20 cellular contexts compared by ENCODE assay signal in the genomic region with DNA sequence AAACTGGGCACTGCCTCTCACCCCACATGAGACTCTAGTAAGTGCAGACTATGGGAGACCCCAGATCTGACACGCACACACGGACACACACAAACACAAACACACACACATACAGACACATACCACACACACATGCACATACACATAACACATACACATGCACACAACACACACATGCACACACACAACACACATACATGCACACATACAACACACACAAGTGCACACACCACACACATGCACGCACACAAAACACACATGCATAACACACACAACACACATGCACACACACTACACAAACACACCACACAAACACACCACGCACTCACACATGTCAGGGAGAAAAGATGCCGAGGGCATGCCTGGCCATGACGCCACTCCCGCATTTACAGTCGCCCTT.
DNase-seq lines count a peak whose midpoint lies in the region; FAIRE-seq and TF ChIP-seq lines count a peak whose summit lies in the region.
"Had no signal": no experiment of that assay in that cellular context is flagged by ENCODE, and none has a peak within 500 bp of the region (broad histone marks: within the 10 kb centered on the region; RNA-seq: fewer than 3 reads in every experiment).

No MANE protein-coding gene starts in this region.

- H3K9ac ChIP-seq in HUES64 (ENCODE audit: low read depth, low read length) (no peak overlapping the region), neural progenitor cell (no peak overlapping the region)

- H3K9me3 Mint-ChIP-seq in neural progenitor cell (peaks cover 3% of the 10 kb centered on the region), Caco-2 (ENCODE audit: unreplicated experiment) (no peaks in the 10 kb centered on the region)

- H3K9me3 ChIP-seq in HUES64 (ENCODE audit: insufficient read depth, low read depth, low read length) (no peaks in the 10 kb centered on the region), neural progenitor cell (ENCODE audit: low read depth) (no peaks in the 10 kb centered on the region), Caco-2 (no peaks in the 10 kb centered on the region), vagina (no peaks in the 10 kb centered on the region)
- H3K9me3 ChIP-seq: MG63 had no signal

- H3K27me3 ChIP-seq in HUES64 (ENCODE audit: insufficient read depth, low read length) (no peaks in the 10 kb centered on the region), bronchial epithelial cell (ENCODE audit: control insufficient read depth, insufficient read depth, low read length) (no peaks in the 10 kb centered on the region), neural progenitor cell (no peaks in the 10 kb centered on the region), Caco-2 (replicated peaks; ENCODE audit: control insufficient read depth, insufficient read depth, low read length) (no peaks in the 10 kb centered on the region), vagina (no peaks in the 10 kb centered on the region)
- H3K27me3 ChIP-seq: MG63 had no signal

- intact Hi-C loops in Caco-2 (cut with micrococcal nuclease; ENCODE audit: unreplicated experiment) (no loop called here), vagina (cut with DNase I) (no loop called here)

- H3K27ac Mint-ChIP-seq in neural progenitor cell (no peak overlapping the region), Caco-2 (ENCODE audit: unreplicated experiment) (no peak overlapping the region)

- TF ChIP-seq CTCF in C4-2B (conservative IDR thresholded peaks at IDR 0.05) (no peak), bronchial epithelial cell (IDR thresholded peaks at IDR 0.05; ENCODE audit: insufficient read depth, low read length, severe bottlenecking) (no peak), neural progenitor cell (IDR thresholded peaks at IDR 0.05) (no peak), Caco-2 (IDR thresholded peaks at IDR 0.05; ENCODE audit: insufficient read depth in 1 of 2, low read depth in 1 of 2, low read length in 1 of 2, severe bottlenecking in 1 of 2, unreplicated experiment in 1 of 2) (no peak), GM10266 (IDR thresholded peaks at IDR 0.05; ENCODE audit: control insufficient read depth, insufficient read depth, low read depth, missing control alignments) (no peak), vagina (IDR thresholded peaks at IDR 0.05) (no peak)

- DNase-seq in bronchial epithelial cell (ENCODE audit: low read depth) (no peak), neural progenitor cell (ENCODE audit: low spot score) (no peak), glomerular visceral epithelial cell (ENCODE audit: extremely low spot score) (no peak), Caco-2 (no peak), GM10266 (ENCODE audit: extremely low spot score) (no peak), vagina (ENCODE audit: extremely low spot score in 2 of 2) (no peak)
- DNase-seq: C1 segment of cervical spinal cord, EL, MG63, NCI-H1105, NCI-H1694, NCI-H226, NCI-H526, SHP77 had no signal

- H2AFZ ChIP-seq in neural progenitor cell (replicated peaks): no peak overlapping the region

- 83% methylated on average over 4 of the region's 8 CpGs for WGBS in HUES64

- peaks cover 3% of the 10 kb centered on the region for H3K36me3 Mint-ChIP-seq in neural progenitor cell
- H3K36me3 Mint-ChIP-seq in Caco-2 (ENCODE audit: insufficient read depth, unreplicated experiment): peaks cover 6% of the 10 kb centered on the region

- no peaks in the 10 kb centered on the region for H3K36me3 ChIP-seq in HUES64 (ENCODE audit: insufficient read depth, low read length)
- no peaks in the 10 kb centered on the region for H3K36me3 ChIP-seq in bronchial epithelial cell (ENCODE audit: control insufficient read depth, insufficient read depth, low read length)
- no peaks in the 10 kb centered on the region for H3K36me3 ChIP-seq in neural progenitor cell
- H3K36me3 ChIP-seq in Caco-2 (ENCODE audit: control insufficient read depth, insufficient read depth, low read length): no peaks in the 10 kb centered on the region
- H3K36me3 ChIP-seq in vagina: no peaks in the 10 kb centered on the region
- H3K36me3 ChIP-seq: MG63 had no signal

- H3F3A ChIP-seq in neural progenitor cell (ENCODE audit: low read depth): no peaks in the 10 kb centered on the region

- peak overlapping the region; percentile 52 for H3K27ac ChIP-seq in C4-2B
- peak overlapping the region; percentile 41; the same call in 1 of the 2 replicates for H3K27ac ChIP-seq in HUES64 (ENCODE audit: low read depth, low read length)
- no peak overlapping the region for H3K27ac ChIP-seq in neural progenitor cell
- H3K27ac ChIP-seq in vagina: no peak overlapping the region
- H3K27ac ChIP-seq: HL-60 had no signal

- H3K27me3 Mint-ChIP-seq in neural progenitor cell (ENCODE audit: insufficient read depth, low read depth) (no peaks in the 10 kb centered on the region), Caco-2 (ENCODE audit: insufficient read depth, unreplicated experiment) (no peaks in the 10 kb centered on the region)

- POLR2A ChIA-PET in Caco-2 (lab: Charles Lee): no interaction called here

- H3K4me1 Mint-ChIP-seq in neural progenitor cell: peaks cover 13% of the 10 kb centered on the region
- H3K4me1 Mint-ChIP-seq in Caco-2 (ENCODE audit: low read depth, unreplicated experiment): peaks cover 6% of the 10 kb centered on the region

- H3K79me2 ChIP-seq in neural progenitor cell (ENCODE audit: low read depth): no peaks in the 10 kb centered on the region

- TF ChIP-seq POLR2A in vagina (IDR thresholded peaks at IDR 0.05): no peak

- H3K4me3 Mint-ChIP-seq in neural progenitor cell: no peak overlapping the region
- no peak overlapping the region for H3K4me3 Mint-ChIP-seq in Caco-2 (ENCODE audit: unreplicated experiment)

- H3K4me1 ChIP-seq in HUES64 (ENCODE audit: insufficient read depth, low read length) (peaks cover 21% of the 10 kb centered on the region), neural progenitor cell (peaks cover 18% of the 10 kb centered on the region), Caco-2 (no peaks in the 10 kb centered on the region), vagina (no peaks in the 10 kb centered on the region)

- no peak overlapping the region for H3K4me3 ChIP-seq in HUES64 (ENCODE audit: low read length)
- no peak overlapping the region for H3K4me3 ChIP-seq in bronchial epithelial cell (ENCODE audit: low read depth, low read length)
- no peak overlapping the region for H3K4me3 ChIP-seq in neural progenitor cell
- no peak overlapping the region for H3K4me3 ChIP-seq in Caco-2 (ENCODE audit: low read depth, low read length)
- H3K4me3 ChIP-seq in vagina: no peak overlapping the region
- H3K4me3 ChIP-seq: MG63 had no signal

- FAIRE-seq in bronchial epithelial cell (lab: Jason Lieb, UNC): peak; percentile 82
- FAIRE-seq: A204.1, GM19239, H54 had no signal

- H3K4me2 ChIP-seq in neural progenitor cell: peak overlapping the region; percentile 21

- BruUV-seq in Caco-2 (replicated peaks; lab: Mats Ljungman, UMichigan): no TSS peak

- CTCF ChIA-PET in Caco-2 (lab: Charles Lee): no interaction called here

- no peaks in the 10 kb centered on the region for H4K20me1 ChIP-seq in neural progenitor cell (ENCODE audit: low read depth)

Comparison
In these comparisons a context has a peak if more than half of its experiments do, and no peak if none do; other contexts are left out.
1. H3K27ac ChIP-seq: peak in C4-2B (single experiment) and HUES64 (single experiment); none in neural progenitor cell (single experiment) and vagina (single experiment).